In the genomic region with DNA sequence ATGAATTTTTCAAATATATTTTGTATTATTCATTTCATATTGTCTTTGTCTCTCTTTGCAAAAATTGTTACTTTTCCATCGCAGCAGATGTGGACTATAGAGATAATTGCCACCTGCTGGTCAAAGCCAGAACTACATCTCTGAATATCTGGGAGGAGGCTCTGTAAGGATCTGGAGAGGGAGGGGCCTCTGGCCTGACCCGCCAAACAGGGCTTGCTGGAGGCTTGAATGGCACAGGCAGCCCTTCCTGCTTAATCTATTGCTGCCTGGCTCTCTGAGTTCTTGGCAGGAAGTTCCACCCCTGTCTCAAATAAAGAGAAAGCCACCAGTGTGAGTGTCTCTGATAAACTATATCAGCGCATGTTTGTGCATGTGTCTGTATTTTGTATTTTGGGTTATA, we compare ENCODE assay signal across 8 cellular contexts.
A peak's percentile ranks its signal among the peaks of the same experiment; 100 is the strongest.
DNase-seq lines count a peak whose midpoint lies in the region; ATAC-seq and TF ChIP-seq lines count a peak whose summit lies in the region.

No MANE protein-coding gene starts in this region.

- peak in 1 of 2 donors; percentile 14 for TF ChIP-seq POLR2A in heart left ventricle (IDR thresholded peaks at IDR 0.05)

- 0 to 25% (median 10%) methylated on average over 3 of the region's 3 CpGs for WGBS in heart left ventricle, 4 donors
- 1 to 18% methylated on average over 3 of the region's 3 CpGs for WGBS in aorta, 2 donors

- H3K4me1 ChIP-seq in heart left ventricle: peaks cover 0 to 3% (median 0%) of the 10 kb centered on the region in 12 donors
- H3K4me1 ChIP-seq in aorta (ENCODE audit: control insufficient read depth in 1 of 2, insufficient read depth in 2 of 2, low read length in 2 of 2): no peaks in the 10 kb centered on the region

- H3K27me3 Mint-ChIP-seq in T-cell: no peaks in the 10 kb centered on the region
- no peaks in the 10 kb centered on the region for H3K27me3 Mint-ChIP-seq in activated naive CD8-positive, alpha-beta T cell treated with anti-CD3 and anti-CD28 coated beads, Interleukin-2, amount 50 U/mL, for 24 hours

- H3K27ac ChIP-seq in heart left ventricle (peak overlapping the region in 1 of 12 donors; percentile 38), aorta (ENCODE audit: low read depth in 1 of 2, low read length in 2 of 2) (no peak overlapping the region)

- peak overlapping the region; percentile 17 to 50 (median 29) for H3K4me3 Mint-ChIP-seq in T-cell
- H3K4me3 Mint-ChIP-seq in activated naive CD8-positive, alpha-beta T cell treated with anti-CD3 and anti-CD28 coated beads, Interleukin-2, amount 50 U/mL, for 24 hours: peak overlapping the region; percentile 57

- DNase-seq in NCI-H146 (lab: John Stamatoyannopoulos, UW) (peak; percentile 84), T-cell (peak; percentile 32 to 83 (median 74)), heart left ventricle (peak; percentile 82 to 88 (median 83)), pulmonary artery endothelial cell (ENCODE audit: low read depth, low spot score) (peak; percentile 60), aorta (peak; percentile 82 to 84)
- peak; percentile 74 for DNase-seq in activated naive CD8-positive, alpha-beta T cell treated with anti-CD3 and anti-CD28 coated beads, Interleukin-2, amount 50 U/mL, for 24 hours

- no peaks in the 10 kb centered on the region for H3K36me3 ChIP-seq in heart left ventricle
- H3K36me3 ChIP-seq in aorta (ENCODE audit: control insufficient read depth in 1 of 2, insufficient read depth in 2 of 2, low read length in 1 of 2): no peaks in the 10 kb centered on the region

- no peaks in the 10 kb centered on the region for H3K36me3 Mint-ChIP-seq in T-cell
- no peaks in the 10 kb centered on the region for H3K36me3 Mint-ChIP-seq in activated naive CD8-positive, alpha-beta T cell treated with anti-CD3 and anti-CD28 coated beads, Interleukin-2, amount 50 U/mL, for 24 hours (ENCODE audit: low read depth)

- peak; percentile 64 to 77 (median 73) for TF ChIP-seq CTCF in heart left ventricle (IDR thresholded peaks at IDR 0.05)

- CTCF ChIA-PET in T-cell (lab: Charles Lee): no interaction called here

- intact Hi-C loops in heart left ventricle (cut with DNase I): loop anchor here in 9 of 10 donors (2.0 to 10.0 kb wide), 8 partner anchors 41 to 385 kb away; a partner anchor contains a TSS
- intact Hi-C loops in aorta (cut with DNase I): loop anchor here (2.0 to 5.0 kb wide), 3 partner anchors 202 to 385 kb away; no protein-coding TSS in a partner anchor

- H3K4me3 ChIP-seq in heart left ventricle: peak overlapping the region in 9 of 12 donors; percentile 15 to 44 (median 24)
- peak overlapping the region in 1 of 2 donors; percentile 26 for H3K4me3 ChIP-seq in aorta (ENCODE audit: low read length in 2 of 2)

- H3K9me3 ChIP-seq in heart left ventricle (no peaks in the 10 kb centered on the region), aorta (ENCODE audit: control insufficient read depth, low read length) (no peaks in the 10 kb centered on the region)

- H3K27me3 ChIP-seq in heart left ventricle (peaks cover 0 to 4% (median 0%) of the 10 kb centered on the region in 9 donors), aorta (ENCODE audit: control insufficient read depth in 1 of 2, insufficient read depth in 2 of 2, low read length in 1 of 2) (no peaks in the 10 kb centered on the region)

- H3K4me1 Mint-ChIP-seq in T-cell: peaks cover 7 to 14% (median 8%) of the 10 kb centered on the region in 3 donors
- peaks cover 5% of the 10 kb centered on the region for H3K4me1 Mint-ChIP-seq in activated naive CD8-positive, alpha-beta T cell treated with anti-CD3 and anti-CD28 coated beads, Interleukin-2, amount 50 U/mL, for 24 hours

- POLR2A ChIA-PET in T-cell (lab: Charles Lee): no interaction called here

- ATAC-seq in GM18498 (IDR thresholded peaks at IDR 0.05; ENCODE audit: unreplicated experiment): peak; percentile 100
- peak; percentile 98 for ATAC-seq in HG02884 (IDR thresholded peaks at IDR 0.05; ENCODE audit: unreplicated experiment)
- peak; percentile 99 to 100 (median 100) for ATAC-seq in T-cell (replicated peaks in 1 of 4)
- peak; percentile 100 for ATAC-seq in activated naive CD8-positive, alpha-beta T cell treated with anti-CD3 and anti-CD28 coated beads, Interleukin-2, amount 50 U/mL, for 24 hours
- peak; percentile 94 to 100 (median 100) for ATAC-seq in heart left ventricle
- peak; percentile 90 for ATAC-seq in aorta (ENCODE audit: low FRiP score)

- peak overlapping the region; percentile 35 to 63 for H3K27ac Mint-ChIP-seq in T-cell
- H3K27ac Mint-ChIP-seq in activated naive CD8-positive, alpha-beta T cell treated with anti-CD3 and anti-CD28 coated beads, Interleukin-2, amount 50 U/mL, for 24 hours: no peak overlapping the region

- H3K9me3 Mint-ChIP-seq in T-cell: no peaks in the 10 kb centered on the region
- H3K9me3 Mint-ChIP-seq in activated naive CD8-positive, alpha-beta T cell treated with anti-CD3 and anti-CD28 coated beads, Interleukin-2, amount 50 U/mL, for 24 hours: no peaks in the 10 kb centered on the region
